In genomic region chr6:103983860-103984259, GRCh38 we compare ENCODE assay signal across 24 cellular contexts.
"Had no signal": no experiment of that assay in that cellular context is flagged by ENCODE, and none has a peak within 500 bp of the region (broad histone marks: within the 10 kb centered on the region; RNA-seq: fewer than 3 reads in every experiment).

No MANE protein-coding gene starts in this region.

- H3K36me3 ChIP-seq: cardiac muscle cell, left ventricle myocardium inferior, stomach, suprapubic skin, tibial nerve, uterus had no signal

- ATAC-seq: activated T-cell treated with anti-CD3 and anti-CD28 coated beads, Interleukin-2, amount 50 U/mL, for 72 hours; natural killer cell; sciatic nerve; stimulated activated memory B cell treated with anti-CD40 and anti-IgM and Interleukin-4, amounts not matched to agents 10 μg/mL and 1 μg/mL and 100 μg/mL, for 72 hours had no signal

- H3K4me1 ChIP-seq: left ventricle myocardium inferior, stomach, suprapubic skin, tibial nerve, uterus had no signal

- H3K27me3 ChIP-seq: cardiac muscle cell, stomach, suprapubic skin, tibial nerve, uterus had no signal

- H3K9me3 ChIP-seq: left ventricle myocardium inferior, stomach, suprapubic skin, tibial nerve, uterus had no signal

- DNase-seq: activated B cell treated with CpG ODN at 0.5 μM for 24 hours; activated CD4-positive, alpha-beta memory T cell treated with anti-CD3 and anti-CD28 coated beads for 36 hours; activated CD4-positive, alpha-beta T cell treated with anti-CD3 and anti-CD28 coated beads for 4 hours; activated effector memory CD4-positive, alpha-beta T cell treated with Interleukin-2 at 50 U/mL for 16 hours; activated naive CD4-positive, alpha-beta T cell treated with anti-CD3 and anti-CD28 coated beads for 36 hours; activated naive CD8-positive, alpha-beta T cell treated with anti-CD3 and anti-CD28 coated beads, Interleukin-2, amount 10 ng/mL, durations not matched to agents 7 days and 5 days; activated T-cell treated with anti-CD3 and anti-CD28 coated beads, Interleukin-2, amount 50 U/mL, for 72 hours; amniotic stem cell; cortex of kidney; hippocampal formation; kidney glomerular epithelial cell; left ventricle myocardium inferior; midbrain; natural killer cell; small intestine; stimulated activated CD4-positive, alpha-beta T cell treated with anti-CD3 and anti-CD28 coated beads, Interleukin-15, amount 100 ng/mL, for 24 hours; stomach; T1000; uterus had no signal

- H3K4me3 ChIP-seq: cardiac muscle cell, left ventricle myocardium inferior, stomach, suprapubic skin, tibial nerve, uterus had no signal

- H3K27ac ChIP-seq: cardiac muscle cell, left ventricle myocardium inferior, stomach, suprapubic skin, tibial nerve, uterus had no signal
